In genomic region chr20:11429168-11429567, GRCh38 we compare ENCODE assay signal across 28 cellular contexts.
DNase-seq lines count a peak whose midpoint lies in the region; ATAC-seq, FAIRE-seq and TF ChIP-seq lines count a peak whose summit lies in the region.
"Had no signal": no experiment of that assay in that cellular context is flagged by ENCODE, and none has a peak within 500 bp of the region (broad histone marks: within the 10 kb centered on the region; RNA-seq: fewer than 3 reads in every experiment).

No MANE protein-coding gene starts in this region.

- no peak overlapping the region for H4K8ac ChIP-seq in H1 (ENCODE audit: extremely low read depth, insufficient read depth, low read length)

- peak overlapping the region; percentile 28; the same call in 1 of the 2 replicates for H2AFZ ChIP-seq in H1 (ENCODE audit: low read length)

- 94% methylated on average over 2 of the region's 2 CpGs; no CpG with 5 or more reads in 1 of the 2 experiments for WGBS in H1 (ENCODE audit: extremely low coverage in 1 of 2, insufficient coverage in 1 of 2, insufficient read length in 1 of 2, insufficient replicate concordance in 2 of 2, low coverage in 1 of 2, low lambda C conversion rate in 2 of 2, missing lambda C conversion rate in 1 of 2), 2 experiments

- H3K23me2 ChIP-seq in H1 (ENCODE audit: low read depth, low read length), result no peaks in the 10 kb centered on the region

- no peak overlapping the region for H3K4me2 ChIP-seq in H1 (ENCODE audit: insufficient read depth in 1 of 2, low read depth in 2 of 2, low read length in 2 of 2)

- H3K4me3 ChIP-seq in H1 (ENCODE audit: extremely low read depth in 1 of 4, insufficient read depth in 2 of 4, low read depth in 3 of 4, low read length in 4 of 4), result no peak overlapping the region
- H3K4me3 ChIP-seq: right lobe of liver, tibial nerve had no signal

- no peak for TF ChIP-seq RAD21 in H1 (IDR thresholded peaks at IDR 0.05 in 1 of 2, conservative IDR thresholded peaks at IDR 0.05 in 1 of 2; ENCODE audit: low read depth in 2 of 2, low read length in 2 of 2)

- no peak for ATAC-seq in GM18873 (IDR thresholded peaks at IDR 0.05; ENCODE audit: low FRiP score, unreplicated experiment)
- ATAC-seq: CD8-positive, alpha-beta T cell; left ventricle myocardium superior; right lobe of liver; T-cell had no signal

- no peak for TF ChIP-seq EP300 in H1 (IDR thresholded peaks at IDR 0.05; ENCODE audit: borderline replicate concordance in 1 of 2, low read depth in 2 of 2, low read length in 2 of 2)

- H4K5ac ChIP-seq in H1 (ENCODE audit: insufficient read length, low read depth, low read length), result no peak overlapping the region

- no peak overlapping the region for H4K91ac ChIP-seq in H1 (replicated peaks; ENCODE audit: insufficient read length, low read length)

- BruUV-seq in Calu3 (replicated peaks; lab: Mats Ljungman, UMichigan), result no TSS peak

- H3K27ac ChIP-seq in H1 (ENCODE audit: low read depth, low read length), result no peak overlapping the region
- H3K27ac ChIP-seq: right lobe of liver, tibial nerve had no signal

- peak; percentile 39 for DNase-seq in EL
- DNase-seq in OCI-M1 (lab: John Stamatoyannopoulos, UW), result peak; percentile 12
- no peak for DNase-seq in H1 (ENCODE audit: low read depth in 1 of 2, low spot score in 2 of 2)
- no peak for DNase-seq in neural crest cell (ENCODE audit: low read depth, low spot score)
- no peak for DNase-seq in Calu3
- no peak for DNase-seq in ecto neural progenitor cell (ENCODE audit: low spot score)
- no peak for DNase-seq in NCI-H526 treated with DMSO at 0.1 percent for 48 hours (lab: John Stamatoyannopoulos, UW)
- DNase-seq: ACHN; activated CD4-positive, alpha-beta T cell treated with anti-CD3 and anti-CD28 coated beads for 48 hours; activated naive CD4-positive, alpha-beta T cell treated with anti-CD3 and anti-CD28 coated beads, Interleukin-2, amount 50 U/mL, for 16 hours; activated T-cell treated with anti-CD3 and anti-CD28 coated beads for 4 hours; BE2C; CD8-positive, alpha-beta T cell; effector CD4-positive, alpha-beta T cell; glutamatergic neuron; H7; IMR-90; left ventricle myocardium superior; NCI-H1048; NCI-H510A; right lobe of liver; stimulated activated CD4-positive, alpha-beta T cell treated with anti-CD3 and anti-CD28 coated beads, Interleukin-12 subunit alpha, Interleukin-12 subunit beta, amount 100 ng/mL, for 4 hours; stimulated activated CD4-positive, alpha-beta T cell treated with anti-CD3 and anti-CD28 coated beads, Interleukin-4, amount 100 ng/mL, for 24 hours; T-cell had no signal

- H2AK5ac ChIP-seq in H1 (ENCODE audit: low read depth, low read length), result no peak overlapping the region

- POLR2A ChIA-PET in H1 (lab: Charles Lee; ENCODE audit: partially characterized antibody), result no interaction called here

- 0 out of 2 replicates have a peak overlapping the region, but pooled peaks have one; percentile 40 for H2BK12ac ChIP-seq in H1 (ENCODE audit: low read depth, low read length)

- no peak overlapping the region for H2BK5ac ChIP-seq in H1 (ENCODE audit: low read depth, low read length)

- H3K9ac ChIP-seq in H1 (replicated peaks in 1 of 4; ENCODE audit: extremely low read depth in 1 of 4, low read depth in 3 of 4, low read length in 3 of 4), result no peak overlapping the region

- peaks cover 3% of the 10 kb centered on the region for H3K36me3 Mint-ChIP-seq in neural crest cell (ENCODE audit: low read depth)
- no peaks in the 10 kb centered on the region for H3K36me3 Mint-ChIP-seq in Calu3 (ENCODE audit: insufficient read depth, unreplicated experiment)
- H3K36me3 Mint-ChIP-seq: CD8-positive, alpha-beta T cell; T-cell had no signal

- peak overlapping the region; percentile 11 for H3K4me3 Mint-ChIP-seq in neural crest cell
- H3K4me3 Mint-ChIP-seq in Calu3 (ENCODE audit: low read depth, unreplicated experiment), result no peak overlapping the region
- H3K4me3 Mint-ChIP-seq: CD8-positive, alpha-beta T cell; T-cell had no signal

- H2BK20ac ChIP-seq in H1 (ENCODE audit: low read length), result no peak overlapping the region

- peak overlapping the region; percentile 2 for H3K27ac Mint-ChIP-seq in neural crest cell (ENCODE audit: unreplicated experiment)
- H3K27ac Mint-ChIP-seq in Calu3 (ENCODE audit: unreplicated experiment), result no peak overlapping the region
- H3K27ac Mint-ChIP-seq: activated T-helper 2 cell treated with anti-CD3 and anti-CD28 coated beads, Interferon-gamma antibody, Interleukin-2, Interleukin-4, amounts not matched to agents 10 μg/mL and 5 μg/mL and 100 μg/mL, durations not matched to agents 14 hours and 24 hours and 36 hours; CD8-positive, alpha-beta T cell; progenitor cell of endocrine pancreas; T-cell had no signal

- no peak for FAIRE-seq in H1 (lab: Jason Lieb, UNC)

- no peak overlapping the region for H3K56ac ChIP-seq in H1 (replicated peaks; ENCODE audit: insufficient read length, low read depth, low read length)

- no peaks in the 10 kb centered on the region for H4K20me1 ChIP-seq in H1 (replicated peaks in 1 of 2; ENCODE audit: control insufficient read depth in 1 of 2, insufficient read depth in 2 of 2, low read length in 2 of 2)

- no peak overlapping the region for H3K18ac ChIP-seq in H1 (ENCODE audit: extremely low read depth, low read length)

- H3K36me3 ChIP-seq in H1 (ENCODE audit: control insufficient read depth in 2 of 4, insufficient read depth in 4 of 4, low read length in 3 of 4), result no peaks in the 10 kb centered on the region
- H3K36me3 ChIP-seq: BE2C, right lobe of liver, tibial nerve had no signal

- H3K23ac ChIP-seq in H1 (ENCODE audit: insufficient read length), result no peak overlapping the region

- no peak overlapping the region for H3K4ac ChIP-seq in H1 (replicated peaks; ENCODE audit: insufficient read length, low read depth, low read length)

- no peaks in the 10 kb centered on the region for H3K79me1 ChIP-seq in H1 (ENCODE audit: low read depth, low read length)

- no peak overlapping the region for H2BK120ac ChIP-seq in H1 (replicated peaks; ENCODE audit: low read depth, low read length)

- no peak overlapping the region for H3K14ac ChIP-seq in H1 (ENCODE audit: insufficient read length)

- H3K9me3 ChIP-seq in H1 (ENCODE audit: insufficient read depth in 2 of 2, low read depth in 1 of 2, low read length in 1 of 2), result no peaks in the 10 kb centered on the region
- H3K9me3 ChIP-seq: BE2C, right lobe of liver, tibial nerve had no signal

- no peak for TF ChIP-seq CTCF in H1 (IDR thresholded peaks at IDR 0.05; ENCODE audit: control extremely low read depth in 1 of 3, insufficient read depth in 1 of 3, low read depth in 1 of 3, low read length in 3 of 3)
- no peak for TF ChIP-seq CTCF in neural crest cell (conservative IDR thresholded peaks at IDR 0.05)
- TF ChIP-seq CTCF in Calu3 (IDR thresholded peaks at IDR 0.05; ENCODE audit: unreplicated experiment), result no peak

- CTCF ChIA-PET in H1 (lab: Charles Lee; ENCODE audit: partially characterized antibody) (interaction anchor here (1.7 kb wide), 1 partner anchor 11 kb away, joined by 3 read pairs; no protein-coding TSS in a partner anchor), Calu3 (lab: Charles Lee) (no interaction called here)

- intact Hi-C loops in Calu3 (cut with micrococcal nuclease; ENCODE audit: unreplicated experiment), result no loop called here

- TF ChIP-seq POLR2A in H1 (IDR thresholded peaks at IDR 0.05; ENCODE audit: control extremely low read depth in 1 of 2, low read depth in 2 of 2, low read length in 2 of 2), result no peak

- H3K79me2 ChIP-seq in H1 (ENCODE audit: control insufficient read depth in 1 of 2, insufficient read depth in 2 of 2, low read length in 2 of 2), result no peaks in the 10 kb centered on the region

- H3K4me1 ChIP-seq in H1 (replicated peaks in 1 of 4; ENCODE audit: control insufficient read depth in 3 of 4, insufficient read depth in 4 of 4, low read length in 3 of 4), result peaks cover 0 to 5% (median 2%) of the 10 kb centered on the region in 4 experiments; a peak in 3 of 7 replicates
- H3K4me1 ChIP-seq: BE2C, right lobe of liver had no signal

- no peaks in the 10 kb centered on the region for H3K27me3 ChIP-seq in H1 (replicated peaks in 1 of 4; ENCODE audit: control insufficient read depth in 3 of 4, extremely low read depth in 1 of 4, insufficient read depth in 3 of 4, low read length in 3 of 4)
- H3K27me3 ChIP-seq: BE2C, right lobe of liver, tibial nerve had no signal

- H3K27me3 Mint-ChIP-seq in neural crest cell (ENCODE audit: low read depth) (no peaks in the 10 kb centered on the region), Calu3 (ENCODE audit: unreplicated experiment) (no peaks in the 10 kb centered on the region)
- H3K27me3 Mint-ChIP-seq: progenitor cell of endocrine pancreas, T-cell had no signal

- H3K4me1 Mint-ChIP-seq in neural crest cell, result peaks cover 57% of the 10 kb centered on the region
- no peaks in the 10 kb centered on the region for H3K4me1 Mint-ChIP-seq in Calu3 (ENCODE audit: low read depth, unreplicated experiment)
- H3K4me1 Mint-ChIP-seq: T-cell had no signal

- H2BK15ac ChIP-seq in H1 (ENCODE audit: low read length), result no peak overlapping the region

- H3K9me3 Mint-ChIP-seq in neural crest cell, result peaks cover 3% of the 10 kb centered on the region
- no peaks in the 10 kb centered on the region for H3K9me3 Mint-ChIP-seq in Calu3 (ENCODE audit: low read depth, unreplicated experiment)
- H3K9me3 Mint-ChIP-seq: CD8-positive, alpha-beta T cell had no signal

TF ChIP-seq in H1, 55 proteins besides CTCF, POLR2A, EP300 and RAD21 (continues in another document):
- TF ChIP-seq RXRA (IDR thresholded peaks at IDR 0.05; ENCODE audit: insufficient read depth, low read depth, low read length), result no peak
- no peak for TF ChIP-seq HDAC6 (IDR thresholded peaks at IDR 0.05; ENCODE audit: low read depth, low read length)
- no peak for TF ChIP-seq CTBP2 (IDR thresholded peaks at IDR 0.05; ENCODE audit: borderline replicate concordance, insufficient read depth, insufficient read length, low read length)
- no peak for TF ChIP-seq POU5F1 (IDR thresholded peaks at IDR 0.05; ENCODE audit: low read depth, low read length)
- no peak for TF ChIP-seq CBX5 (IDR thresholded peaks at IDR 0.05; ENCODE audit: low read depth, low read length)
- TF ChIP-seq CHD1 (IDR thresholded peaks at IDR 0.05; ENCODE audit: low read depth, low read length), result no peak
- TF ChIP-seq SIN3A (conservative IDR thresholded peaks at IDR 0.05 in 1 of 2, IDR thresholded peaks at IDR 0.05 in 1 of 2; ENCODE audit: low read depth in 1 of 2, low read length in 2 of 2), result no peak
- no peak for TF ChIP-seq YY1 (IDR thresholded peaks at IDR 0.05; ENCODE audit: low read depth, low read length)
- TF ChIP-seq CHD2 (IDR thresholded peaks at IDR 0.05; ENCODE audit: low read length), result no peak
- no peak for TF ChIP-seq NANOG (IDR thresholded peaks at IDR 0.05; ENCODE audit: insufficient read depth, low read depth, low read length, poor library complexity, severe bottlenecking)
- no peak for TF ChIP-seq SUZ12 (IDR thresholded peaks at IDR 0.05; ENCODE audit: low read length)
- no peak for TF ChIP-seq MAX (IDR thresholded peaks at IDR 0.05)
- no peak for TF ChIP-seq POLR2AphosphoS5 (IDR thresholded peaks at IDR 0.05; ENCODE audit: low read depth, low read length)
- no peak for TF ChIP-seq GABPA (IDR thresholded peaks at IDR 0.05; ENCODE audit: borderline replicate concordance, insufficient read depth, low read length)

Comparison
In these comparisons a context has a peak if more than half of its experiments do, and no peak if none do; other contexts are left out.
1. DNase-seq: peak in EL (single experiment) and OCI-M1 (single experiment); none in H1 (0 of 2), neural crest cell (single experiment), Calu3 (single experiment), ecto neural progenitor cell (single experiment) and NCI-H526 treated with DMSO at 0.1 percent for 48 hours (single experiment).